In the genomic region with DNA sequence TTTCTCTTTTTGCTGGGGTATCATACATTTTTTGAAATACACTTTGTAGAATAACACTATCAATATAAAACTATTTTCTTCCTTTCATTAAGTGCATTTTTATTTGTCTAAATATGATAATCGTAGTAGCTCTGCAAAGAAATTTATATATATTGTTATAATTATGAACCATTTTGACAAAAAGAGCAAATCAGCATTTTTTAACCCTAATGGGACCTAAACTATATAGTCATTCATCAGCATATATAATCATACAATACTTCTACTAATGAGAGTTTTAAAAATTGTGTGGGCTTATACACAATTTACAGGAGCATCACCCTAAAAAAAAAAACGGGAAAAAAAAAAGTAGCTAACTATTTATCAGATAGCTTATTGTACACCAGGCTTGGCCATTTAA, we compare ENCODE assay signal across 31 cellular contexts.
"Had no signal": no experiment of that assay in that cellular context is flagged by ENCODE, and none has a peak within 500 bp of the region (broad histone marks: within the 10 kb centered on the region; RNA-seq: fewer than 3 reads in every experiment).

No MANE protein-coding gene starts in this region.

- DNase-seq: natural killer cell; occipital lobe; ovary; posterior cingulate gyrus; psoas muscle; right cardiac atrium; spleen; stimulated activated CD4-positive, alpha-beta T cell treated with anti-CD3 and anti-CD28 coated beads, Interleukin-12 subunit alpha, Interleukin-12 subunit beta, amount 100 ng/mL, for 4 hours; stimulated activated CD4-positive, alpha-beta T cell treated with anti-CD3 and anti-CD28 coated beads, Interleukin-1b, Interleukin-23, amount 100 ng/mL, for 48 hours; stimulated activated CD4-positive, alpha-beta T cell treated with anti-CD3 and anti-CD28 coated beads, Interleukin-4, amount 100 ng/mL, for 1 hour; stimulated activated CD4-positive, alpha-beta T cell treated with anti-CD3 and anti-CD28 coated beads, Interleukin-4, amount 100 ng/mL, for 4 hours; stimulated activated CD8-positive, alpha-beta memory T cell treated with anti-CD3 and anti-CD28 coated beads, Interleukin-4, amount 100 ng/mL, for 48 hours; stimulated activated naive CD4-positive, alpha-beta T cell; stimulated activated naive CD8-positive, alpha-beta T cell treated with anti-CD3 and anti-CD28 coated beads, Interleukin-15, amount 100 ng/mL, for 72 hours; stimulated activated naive CD8-positive, alpha-beta T cell treated with anti-CD3 and anti-CD28 coated beads, Interleukin-15, Interleukin-2, amounts not matched to agents 100 U/mL and 50 U/mL, for 24 hours; substantia nigra; testis; tibial artery; transverse colon; upper lobe of right lung; uterus had no signal

- H3K4me3 Mint-ChIP-seq: natural killer cell; nephron; neural progenitor cell; stimulated activated memory B cell treated with anti-CD40 and anti-IgM and Interleukin-4, amounts not matched to agents 10 μg/mL and 1 μg/mL and 100 μg/mL, for 72 hours; stimulated activated naive CD8-positive, alpha-beta T cell treated with anti-CD3 and anti-CD28 coated beads, Interleukin-15, amount 100 ng/mL, for 72 hours; type B pancreatic cell had no signal

- H3K36me3 Mint-ChIP-seq: natural killer cell; neural progenitor cell; stimulated activated memory B cell treated with anti-CD40 and anti-IgM and Interleukin-4, amounts not matched to agents 10 μg/mL and 1 μg/mL and 100 μg/mL, for 72 hours; type B pancreatic cell had no signal

- H2AFZ ChIP-seq: neural progenitor cell, parathyroid adenoma had no signal

- H3K36me3 ChIP-seq: neural progenitor cell, ovary, spleen, suprapubic skin, tibial artery, transverse colon, upper lobe of right lung, uterus had no signal

- H3K9me3 ChIP-seq: ovary, psoas muscle, spleen, suprapubic skin, testis, tibial artery, transverse colon, upper lobe of right lung, uterus had no signal

- H3K4me3 ChIP-seq: neural progenitor cell, ovary, psoas muscle, skin epidermis, smooth muscle cell, spleen, suprapubic skin, testis, tibial artery, transverse colon, upper lobe of right lung, uterus had no signal

- H3K27me3 ChIP-seq: neural progenitor cell, ovary, spleen, suprapubic skin, testis, tibial artery, transverse colon, upper lobe of right lung, uterus had no signal

- H3K4me2 ChIP-seq: neural progenitor cell, smooth muscle cell had no signal

- H3K9me3 Mint-ChIP-seq: nephron; neural progenitor cell; stimulated activated memory B cell treated with anti-CD40 and anti-IgM and Interleukin-4, amounts not matched to agents 10 μg/mL and 1 μg/mL and 100 μg/mL, for 72 hours; type B pancreatic cell had no signal

- H3K4me1 ChIP-seq: neural progenitor cell, parathyroid adenoma, psoas muscle, spleen, suprapubic skin, testis, tibial artery, transverse colon, upper lobe of right lung, uterus had no signal

- H3K27me3 Mint-ChIP-seq: progenitor cell of endocrine pancreas; stimulated activated memory B cell treated with anti-CD40 and anti-IgM and Interleukin-4, amounts not matched to agents 10 μg/mL and 1 μg/mL and 100 μg/mL, for 72 hours; stimulated activated naive CD8-positive, alpha-beta T cell treated with anti-CD3 and anti-CD28 coated beads, Interleukin-15, amount 100 ng/mL, for 72 hours; type B pancreatic cell had no signal

- H3K27ac ChIP-seq: neural progenitor cell, ovary, parathyroid adenoma, psoas muscle, skin epidermis, spleen, suprapubic skin, testis, tibial artery, transverse colon, upper lobe of right lung, uterus had no signal

- H3K9ac ChIP-seq: parathyroid adenoma had no signal

- ATAC-seq: natural killer cell; psoas muscle; right cardiac atrium; sciatic nerve; stimulated activated memory B cell treated with anti-CD40 and anti-IgM and Interleukin-4, amounts not matched to agents 10 μg/mL and 1 μg/mL and 100 μg/mL, for 72 hours; stimulated activated naive CD8-positive, alpha-beta T cell treated with anti-CD3 and anti-CD28 coated beads, Interleukin-15, amount 100 ng/mL, for 72 hours; stimulated activated naive CD8-positive, alpha-beta T cell treated with anti-CD3 and anti-CD28 coated beads, Interleukin-15, Interleukin-2, amounts not matched to agents 100 U/mL and 50 U/mL, for 24 hours; upper lobe of right lung had no signal

- H3K4me1 Mint-ChIP-seq: natural killer cell; neural progenitor cell; stimulated activated memory B cell treated with anti-CD40 and anti-IgM and Interleukin-4, amounts not matched to agents 10 μg/mL and 1 μg/mL and 100 μg/mL, for 72 hours; stimulated activated naive CD8-positive, alpha-beta T cell treated with anti-CD3 and anti-CD28 coated beads, Interleukin-15, amount 100 ng/mL, for 72 hours had no signal

- H3K27ac Mint-ChIP-seq: natural killer cell; nephron; neural progenitor cell; progenitor cell of endocrine pancreas; stimulated activated memory B cell treated with anti-CD40 and anti-IgM and Interleukin-4, amounts not matched to agents 10 μg/mL and 1 μg/mL and 100 μg/mL, for 72 hours; stimulated activated naive CD8-positive, alpha-beta T cell treated with anti-CD3 and anti-CD28 coated beads, Interleukin-15, amount 100 ng/mL, for 72 hours; type B pancreatic cell had no signal
